ENCODE assay signal across 8 cellular contexts in genomic region chr22:22955866-22956535, GRCh38.
A peak's percentile ranks its signal among the peaks of the same experiment; 100 is the strongest.
DNase-seq lines count a peak whose midpoint lies in the region; ATAC-seq and TF ChIP-seq lines count a peak whose summit lies in the region.

No MANE protein-coding gene starts in this region.

- peaks cover 50% of the 10 kb centered on the region for H3K27me3 Mint-ChIP-seq in chondrocyte (ENCODE audit: low read depth)

- no peaks in the 10 kb centered on the region for H3K4me1 Mint-ChIP-seq in chondrocyte (ENCODE audit: low read depth)

- no peaks in the 10 kb centered on the region for H3K9me3 ChIP-seq in left lung

- H3K4me1 ChIP-seq in left lung, result no peaks in the 10 kb centered on the region

- H3K9me3 Mint-ChIP-seq in chondrocyte (ENCODE audit: low read depth), result peaks cover 4% of the 10 kb centered on the region

- no peak overlapping the region for H3K4me3 Mint-ChIP-seq in chondrocyte (ENCODE audit: unreplicated experiment)

- H3K36me3 Mint-ChIP-seq in chondrocyte (ENCODE audit: low read depth), result no peaks in the 10 kb centered on the region

- H3K27me3 ChIP-seq in left lung, result peaks cover 12 to 62% of the 10 kb centered on the region in 2 donors

- TF ChIP-seq CTCF in chondrocyte (IDR thresholded peaks at IDR 0.05) (peak; percentile 89), left lung (IDR thresholded peaks at IDR 0.05) (peak; percentile 84 to 85)

- intact Hi-C loops in left lung (cut with DNase I), result loop anchor here in 1 of 2 donors (2.0 kb wide), 1 partner anchor 175 kb away; no protein-coding TSS in a partner anchor

- no peaks in the 10 kb centered on the region for H3K36me3 ChIP-seq in left lung

- DNase-seq in NCI-H510A treated with DMSO at 0.1 percent for 48 hours (lab: John Stamatoyannopoulos, UW) (peak; percentile 27), NCI-H510A (lab: John Stamatoyannopoulos, UW) (no peak), NCI-H2171 (lab: John Stamatoyannopoulos, UW) (peak; percentile 55), chondrocyte (ENCODE audit: low spot score) (no peak), left lung (no peak)
- peak; percentile 53 for DNase-seq in activated CD4-positive, CD25-positive, alpha-beta regulatory T cell treated with anti-CD3 and anti-CD28 coated beads, Interleukin-2, amount 50 U/mL, for 72 hours
- peak; percentile 44 to 49 for DNase-seq in stimulated activated CD4-positive, alpha-beta T cell treated with anti-CD3 and anti-CD28 coated beads, Interleukin-4, amount 100 ng/mL, for 48 hours (ENCODE audit: low read depth in 2 of 2)

- H3K27ac Mint-ChIP-seq in chondrocyte (ENCODE audit: unreplicated experiment), result no peak overlapping the region

- no peak overlapping the region for H3K4me3 ChIP-seq in left lung

- ATAC-seq in left lung (peak; percentile 94), HG03432 (IDR thresholded peaks at IDR 0.05; ENCODE audit: unreplicated experiment) (no peak)

- H3K27ac ChIP-seq in left lung, result no peak overlapping the region

Comparison
In these comparisons a context has a peak if more than half of its experiments do, and no peak if none do; other contexts are left out.
1. DNase-seq: peak in NCI-H510A treated with DMSO at 0.1 percent for 48 hours (single experiment), NCI-H2171 (single experiment), activated CD4-positive, CD25-positive, alpha-beta regulatory T cell treated with anti-CD3 and anti-CD28 coated beads, Interleukin-2, amount 50 U/mL, for 72 hours (single experiment) and stimulated activated CD4-positive, alpha-beta T cell treated with anti-CD3 and anti-CD28 coated beads, Interleukin-4, amount 100 ng/mL, for 48 hours (2 of 2); none in NCI-H510A (single experiment), chondrocyte (single experiment) and left lung (0 of 2).